Comparison of ENCODE assay signal across 7 cellular contexts in the genomic region with DNA sequence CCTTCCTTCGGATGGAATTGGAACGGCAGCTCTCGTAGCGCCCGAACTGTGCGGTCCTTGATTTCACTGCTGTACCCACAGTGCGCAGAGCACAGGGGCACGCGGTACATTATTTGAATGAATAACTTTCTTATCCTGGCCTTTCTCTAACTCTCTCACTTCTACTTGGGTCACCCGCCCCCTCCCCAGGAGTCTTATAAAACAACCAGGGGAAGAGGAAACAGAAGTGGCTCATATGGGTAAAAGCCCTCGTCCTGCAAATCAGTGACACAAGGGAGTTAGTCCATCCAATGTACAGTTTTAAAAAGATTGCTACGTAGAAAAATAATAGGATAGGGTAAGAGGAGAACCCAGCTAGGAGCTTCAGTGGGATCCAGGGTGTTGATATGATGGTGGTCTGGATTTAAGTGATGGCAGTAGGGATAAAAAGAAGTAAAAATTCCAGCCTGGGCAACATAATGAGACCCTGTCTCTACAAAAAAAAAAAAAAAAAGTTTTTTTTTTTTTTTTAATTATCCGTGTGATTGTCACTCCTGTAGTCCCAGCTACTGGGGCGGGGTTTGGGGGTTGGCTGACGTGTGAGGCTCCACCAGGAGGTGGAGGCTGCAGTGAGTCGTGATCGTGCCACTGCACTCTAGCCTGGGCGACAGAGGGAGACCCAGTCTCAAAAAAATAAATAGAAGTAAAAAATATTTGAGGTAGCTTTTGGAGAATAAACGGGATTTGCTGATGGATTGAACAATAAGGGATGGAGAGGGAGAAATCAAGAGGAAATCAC. TPM values are rescaled to one million over a fixed set of nuclear protein-coding genes. Genes with fewer than 3 reads are reported as not detected.
DNase-seq lines count a peak whose midpoint lies in the region; ATAC-seq and TF ChIP-seq lines count a peak whose summit lies in the region.

No MANE protein-coding gene starts in this region.

- peak; percentile 21 for ATAC-seq in GM18867 (IDR thresholded peaks at IDR 0.05; ENCODE audit: unreplicated experiment)
- peak in 1 of 4 donors; percentile 42 for ATAC-seq in right lobe of liver
- no peak for ATAC-seq in HG02763 (IDR thresholded peaks at IDR 0.05; ENCODE audit: unreplicated experiment)

- TF ChIP-seq CTCF in MCF 10A (IDR thresholded peaks at IDR 0.05; ENCODE audit: unreplicated experiment) (no peak), right lobe of liver (IDR thresholded peaks at IDR 0.05) (peak in 1 of 4 donors; percentile 17)

- H3K4me1 Mint-ChIP-seq in IgD-negative memory B cell (peaks cover 9 to 11% (median 10%) of the 10 kb centered on the region in 3 donors), MCF 10A (ENCODE audit: insufficient read depth, unreplicated experiment) (peaks cover 17% of the 10 kb centered on the region)

- peaks cover 0 to 27% (median 2%) of the 10 kb centered on the region in 4 donors for H3K4me1 ChIP-seq in right lobe of liver

- intact Hi-C loops in MCF 10A (cut with micrococcal nuclease) (loop anchor here (10.0 kb wide), 1 partner anchor 103 kb away; a partner anchor contains a TSS), right lobe of liver (cut with DNase I) (no loop called here)

- no TSS peak for BruUV-seq in MCF 10A (replicated peaks; lab: Mats Ljungman, UMichigan)

- H3K9me3 Mint-ChIP-seq in IgD-negative memory B cell, result no peaks in the 10 kb centered on the region
- no peaks in the 10 kb centered on the region for H3K9me3 Mint-ChIP-seq in MCF 10A (ENCODE audit: unreplicated experiment)

- H3K9me3 ChIP-seq in right lobe of liver, result no peaks in the 10 kb centered on the region

- DNase-seq in T follicular helper cell (ENCODE audit: low read depth), result peak; percentile 37
- no peak for DNase-seq in MCF 10A (ENCODE audit: unreplicated experiment)
- DNase-seq in right lobe of liver, result peak in 2 of 3 donors; percentile 46 to 57
- peak; percentile 41 for DNase-seq in stimulated activated CD8-positive, alpha-beta memory T cell treated with anti-CD3 and anti-CD28 coated beads, Interleukin-4, amount 100 ng/mL, for 24 hours (ENCODE audit: low read depth)

- 4% methylated on average over 13 of the region's 19 CpGs for WGBS in right lobe of liver (ENCODE audit: insufficient coverage, low coverage, low lambda C conversion rate, missing lambda C conversion rate)

- no peak for TF ChIP-seq POLR2A in right lobe of liver (IDR thresholded peaks at IDR 0.05)

- no peaks in the 10 kb centered on the region for H3K27me3 ChIP-seq in right lobe of liver

- H3K36me3 Mint-ChIP-seq in IgD-negative memory B cell (no peaks in the 10 kb centered on the region), MCF 10A (ENCODE audit: insufficient read depth, unreplicated experiment) (peaks cover 13% of the 10 kb centered on the region)

- CTCF ChIA-PET in MCF 10A (lab: Yijun Ruan, JAX), result interaction anchor here (0.6 to 2.4 kb wide), 2 partner anchors 139 to 275 kb away, joined by 3 to 7 read pairs; no protein-coding TSS in a partner anchor

- POLR2A ChIA-PET in MCF 10A (lab: Yijun Ruan, JAX), result interaction anchor here (0.7 to 12.6 kb wide), 8 partner anchors 16 to 342 kb away, joined by 3 to 200 read pairs (median 4); a partner anchor contains a TSS

- peak overlapping the region in 1 of 3 donors; percentile 3 for H3K27ac Mint-ChIP-seq in IgD-negative memory B cell
- peak overlapping the region; percentile 17 for H3K27ac Mint-ChIP-seq in MCF 10A (ENCODE audit: low read depth, unreplicated experiment)

- H3K4me3 Mint-ChIP-seq in IgD-negative memory B cell (peak overlapping the region; percentile 81 to 96 (median 90)), MCF 10A (ENCODE audit: unreplicated experiment) (peak overlapping the region; percentile 74)

- H3K27ac ChIP-seq in right lobe of liver, result peak overlapping the region in 1 of 3 donors; percentile 82

- peak overlapping the region; percentile 75 to 86 (median 81) for H3K4me3 ChIP-seq in right lobe of liver

- H3K36me3 ChIP-seq in right lobe of liver, result no peaks in the 10 kb centered on the region

- H3K27me3 Mint-ChIP-seq in IgD-negative memory B cell, result peaks cover 2% of the 10 kb centered on the region
- no peaks in the 10 kb centered on the region for H3K27me3 Mint-ChIP-seq in MCF 10A (ENCODE audit: insufficient read depth, unreplicated experiment)

RNA-seq across cellular contexts. Expression of a gene that starts 7.1 kb away (rescaled TPM):
- 29.8 TPM for polyA plus RNA-seq in IgD-negative memory B cell
- total RNA-seq in MCF 10A (2022) (28.7 and 30.0 TPM in 2 replicates), right lobe of liver (10 to 100 TPM in 4 of 6 experiments, 1 to 10 TPM in 2; 6.6 to 11.7 (median 10.4) TPM)

RNA-seq across cellular contexts. Expression of a gene that starts 42.7 kb away (rescaled TPM):
- polyA plus RNA-seq in IgD-negative memory B cell, result 0.63 TPM
- total RNA-seq in MCF 10A (2022) (0.51 and 0.52 TPM in 2 replicates), right lobe of liver (1 to 10 TPM in 3 of 6 experiments, under 1 TPM in 3; 0.75 to 1.5 (median 1.1) TPM)
